In genomic region chr7:44846816-44847508, GRCh38 we compare ENCODE assay signal across 1 cellular context.
TF ChIP-seq lines count a peak whose summit lies in the region.

No MANE protein-coding gene starts in this region.

TF ChIP-seq in HEK293, 187 proteins besides CTCF, POLR2A, EP300 and RAD21 (continued from another document):
- TF ChIP-seq SALL2 (tag by site-specific recombination; IDR thresholded peaks at IDR 0.05; ENCODE audit: borderline replicate concordance): no peak
- peak; percentile 69; the same call in 1 of the 2 replicates for TF ChIP-seq PRDM6 (tag by site-specific recombination; IDR thresholded peaks at IDR 0.05)
